8 cellular contexts compared by ENCODE assay signal in the genomic region with DNA sequence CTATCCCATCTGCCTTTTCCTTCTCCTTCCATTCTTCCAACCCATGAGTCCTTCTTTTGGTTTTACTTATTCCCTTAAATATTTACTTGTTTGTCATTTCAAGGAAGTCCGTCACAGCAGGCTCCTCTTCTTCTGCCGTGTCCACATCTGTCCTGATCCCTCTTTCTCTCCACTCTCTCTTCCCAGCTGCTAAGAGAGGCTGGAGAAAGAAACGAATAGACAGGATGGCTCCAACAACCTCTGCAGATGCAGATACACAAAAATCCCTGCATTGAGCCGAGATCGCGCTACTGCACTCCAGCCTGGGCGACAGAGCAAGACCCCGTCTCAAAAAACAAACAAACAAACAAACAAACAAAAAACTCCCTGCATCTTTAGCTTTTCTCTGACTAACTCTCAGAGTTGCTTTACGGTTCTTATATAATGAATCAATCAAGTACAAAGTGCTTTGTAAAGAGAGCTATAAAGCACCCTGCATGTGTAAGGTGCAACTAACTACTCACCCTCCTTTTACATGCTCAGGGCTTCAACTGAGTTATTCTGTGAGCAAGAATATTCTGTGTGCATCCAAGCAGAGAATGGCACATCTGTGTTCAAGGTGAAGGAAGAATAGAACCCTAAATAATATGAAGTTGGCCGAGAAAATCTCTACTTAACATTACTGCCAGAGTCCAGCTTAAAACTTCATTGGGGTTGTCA. TPM values are rescaled to one million over a fixed set of nuclear protein-coding genes. Genes with fewer than 3 reads are reported as not detected.
DNase-seq lines count a peak whose midpoint lies in the region; ATAC-seq and TF ChIP-seq lines count a peak whose summit lies in the region.

No MANE protein-coding gene starts in this region.

- no peak overlapping the region for H3K9ac ChIP-seq in NT2/D1 (ENCODE audit: insufficient read length, low read depth)

- DNase-seq in NT2/D1 (ENCODE audit: low read depth, low spot score) = no peak
- no peak for DNase-seq in esophagus muscularis mucosa (ENCODE audit: extremely low spot score)
- no peak for DNase-seq in retinal pigment epithelial cell (ENCODE audit: low read depth)
- DNase-seq in SK-N-DZ (ENCODE audit: low spot score) = no peak
- no peak for DNase-seq in NCI-H1417 (lab: John Stamatoyannopoulos, UW)

- TF ChIP-seq EP300 in esophagus muscularis mucosa (IDR thresholded peaks at IDR 0.05) = no peak

- H3K4me1 ChIP-seq in NT2/D1 (ENCODE audit: insufficient read depth, insufficient read length) (peaks cover 2% of the 10 kb centered on the region), esophagus muscularis mucosa (peaks cover 6 to 44% (median 41%) of the 10 kb centered on the region in 4 donors)

- H3K27me3 ChIP-seq in NT2/D1 (ENCODE audit: insufficient read depth, insufficient read length) = no peaks in the 10 kb centered on the region
- no peaks in the 10 kb centered on the region for H3K27me3 ChIP-seq in esophagus muscularis mucosa

- H3K36me3 ChIP-seq in NT2/D1 (ENCODE audit: insufficient read depth, insufficient read length, low read length) (no peaks in the 10 kb centered on the region), esophagus muscularis mucosa (no peaks in the 10 kb centered on the region)

- 74% methylated on average over 10 of the region's 10 CpGs for WGBS in esophagus muscularis mucosa

- peaks cover 8% of the 10 kb centered on the region; the same call in 1 of the 2 replicates for H3K9me3 ChIP-seq in NT2/D1 (ENCODE audit: insufficient read depth, low read length)
- no peaks in the 10 kb centered on the region for H3K9me3 ChIP-seq in esophagus muscularis mucosa

- ATAC-seq in GM18870 (IDR thresholded peaks at IDR 0.05; ENCODE audit: unreplicated experiment) = peak; percentile 2
- ATAC-seq in HG02938 (IDR thresholded peaks at IDR 0.05; ENCODE audit: unreplicated experiment) = no peak
- ATAC-seq in HG03520 (IDR thresholded peaks at IDR 0.05; ENCODE audit: unreplicated experiment) = no peak

- no peak for TF ChIP-seq POLR2A in esophagus muscularis mucosa (IDR thresholded peaks at IDR 0.05; ENCODE audit: low read depth)

- peak overlapping the region in 2 of 4 donors; percentile 84 for H3K27ac ChIP-seq in esophagus muscularis mucosa (replicated peaks in 1 of 4)

- TF ChIP-seq CTCF in esophagus muscularis mucosa (IDR thresholded peaks at IDR 0.05) (no peak), retinal pigment epithelial cell (conservative IDR thresholded peaks at IDR 0.05; ENCODE audit: low read depth, low read length) (no peak)

- intact Hi-C loops in esophagus muscularis mucosa (cut with DNase I) = no loop called here

- H3K4me3 ChIP-seq in NT2/D1 (ENCODE audit: insufficient read length, low read depth) (peak overlapping the region; percentile 83), esophagus muscularis mucosa (peak overlapping the region; percentile 70 to 86 (median 80)), retinal pigment epithelial cell (ENCODE audit: low read length) (peak overlapping the region; percentile 95)

RNA-seq across cellular contexts. Expression of a gene that starts 3.8 kb away (rescaled TPM):
- total RNA-seq in esophagus muscularis mucosa = 1 to 10 TPM in 2 of 4 donors, under 1 TPM in 1, not detected in 1; 0.33 to 2.5 (median 2.1) TPM
- polyA plus RNA-seq in SK-N-DZ (2014; cell fraction: cytosol; rRNA removed) = 0.75 and 1.0 TPM in 2 replicates
- polyA plus RNA-seq in SK-N-DZ (2014; cell fraction: nucleus; rRNA removed) = 0.51 and 1.7 TPM in 2 replicates
